ENCODE assay signal across 8 cellular contexts in genomic region chr20:62808211-62808865, GRCh38. TPM values are rescaled to one million over a fixed set of nuclear protein-coding genes. Genes with fewer than 3 reads are reported as not detected.
DNase-seq lines count a peak whose midpoint lies in the region; ATAC-seq and TF ChIP-seq lines count a peak whose summit lies in the region.

No MANE protein-coding gene starts in this region.

- peaks cover 4 to 68% (median 55%) of the 10 kb centered on the region in 9 donors for H3K36me3 ChIP-seq in heart left ventricle
- H3K36me3 ChIP-seq in spleen, result peaks cover 9 to 72% (median 61%) of the 10 kb centered on the region in 6 donors

- DNase-seq in Calu3, result peak; percentile 89
- peak; percentile 63 for DNase-seq in SW480 (ENCODE audit: low spot score)
- DNase-seq in activated naive CD8-positive, alpha-beta T cell treated with anti-CD3 and anti-CD28 coated beads for 36 hours, result peak; percentile 73
- DNase-seq in heart left ventricle, result peak; percentile 62 to 88 (median 67)
- DNase-seq in spleen, result peak; percentile 94
- no peak for DNase-seq in T1000 (lab: John Stamatoyannopoulos, UW)

- CTCF ChIA-PET in Calu3 (lab: Charles Lee), result interaction anchor here (0.6 to 1.4 kb wide), 15 partner anchors 9 to 308 kb away, joined by 3 to 8 read pairs (median 4); partner anchors contain the start of genes COL9A3, MRGBP and TCFL5

- no TSS peak for BruUV-seq in Calu3 (replicated peaks; lab: Mats Ljungman, UMichigan)

- H3K9me3 Mint-ChIP-seq in Calu3 (ENCODE audit: low read depth, unreplicated experiment), result no peaks in the 10 kb centered on the region
- no peaks in the 10 kb centered on the region for H3K9me3 Mint-ChIP-seq in IgD-negative memory B cell
- no peaks in the 10 kb centered on the region for H3K9me3 Mint-ChIP-seq in activated naive CD8-positive, alpha-beta T cell treated with anti-CD3 and anti-CD28 coated beads for 36 hours

- 40 to 46% (median 45%) methylated on average over 21 of the region's 21 CpGs for WGBS in heart left ventricle, 4 donors
- 43 to 51% (median 43%) methylated on average over 21 of the region's 21 CpGs for WGBS in spleen, 5 donors

- intact Hi-C loops in Calu3 (cut with micrococcal nuclease; ENCODE audit: unreplicated experiment), result loop anchor here (1.0 kb wide), 1 partner anchor 140 kb away; no protein-coding TSS in a partner anchor
- intact Hi-C loops in heart left ventricle (cut with DNase I), result loop anchor here in 8 of 10 donors (1.0 to 10.0 kb wide), 8 partner anchors 131 to 504 kb away; partner anchors contain the start of gene ADRM1 (in 1 of the 8)
- intact Hi-C loops in spleen (cut with DNase I; ENCODE audit: low total_unique reads), result no loop called here

- no peak overlapping the region for H3K27ac ChIP-seq in heart left ventricle
- peak overlapping the region in 3 of 8 donors; percentile 96 to 98 (median 97) for H3K27ac ChIP-seq in spleen

- TF ChIP-seq POLR2A in heart left ventricle (IDR thresholded peaks at IDR 0.05) (no peak), spleen (IDR thresholded peaks at IDR 0.05) (no peak)

- peak; percentile 99 for TF ChIP-seq CTCF in Calu3 (IDR thresholded peaks at IDR 0.05; ENCODE audit: unreplicated experiment)
- peak; percentile 91 to 96 (median 94) for TF ChIP-seq CTCF in heart left ventricle (IDR thresholded peaks at IDR 0.05)
- TF ChIP-seq CTCF in spleen (IDR thresholded peaks at IDR 0.05 in 8 of 11, conservative IDR thresholded peaks at IDR 0.05 in 3 of 11), result peak; percentile 78 to 98 (median 93)

- no peaks in the 10 kb centered on the region for H3K27me3 ChIP-seq in heart left ventricle
- no peaks in the 10 kb centered on the region for H3K27me3 ChIP-seq in spleen (replicated peaks in 1 of 7)

- H3K27ac Mint-ChIP-seq in Calu3 (ENCODE audit: unreplicated experiment), result no peak overlapping the region
- peak overlapping the region in 2 of 3 donors; percentile 89 to 93 for H3K27ac Mint-ChIP-seq in IgD-negative memory B cell
- H3K27ac Mint-ChIP-seq in activated naive CD8-positive, alpha-beta T cell treated with anti-CD3 and anti-CD28 coated beads for 36 hours, result no peak overlapping the region

- H3K4me1 Mint-ChIP-seq in Calu3 (ENCODE audit: low read depth, unreplicated experiment), result peaks cover 31% of the 10 kb centered on the region
- peaks cover 12 to 24% (median 16%) of the 10 kb centered on the region in 3 donors for H3K4me1 Mint-ChIP-seq in IgD-negative memory B cell
- H3K4me1 Mint-ChIP-seq in activated naive CD8-positive, alpha-beta T cell treated with anti-CD3 and anti-CD28 coated beads for 36 hours, result peaks cover 28% of the 10 kb centered on the region

- H3K4me3 ChIP-seq in heart left ventricle (no peak overlapping the region), spleen (no peak overlapping the region)

- H3K4me3 Mint-ChIP-seq in Calu3 (ENCODE audit: low read depth, unreplicated experiment), result no peak overlapping the region
- peak overlapping the region; percentile 63 to 75 (median 68) for H3K4me3 Mint-ChIP-seq in IgD-negative memory B cell
- peak overlapping the region; percentile 56 for H3K4me3 Mint-ChIP-seq in activated naive CD8-positive, alpha-beta T cell treated with anti-CD3 and anti-CD28 coated beads for 36 hours

- H3K27me3 Mint-ChIP-seq in Calu3 (ENCODE audit: unreplicated experiment) (no peaks in the 10 kb centered on the region), IgD-negative memory B cell (no peaks in the 10 kb centered on the region)
- no peaks in the 10 kb centered on the region for H3K27me3 Mint-ChIP-seq in activated naive CD8-positive, alpha-beta T cell treated with anti-CD3 and anti-CD28 coated beads for 36 hours

- ATAC-seq in heart left ventricle, result peak; percentile 27 to 67 (median 46)
- no peak for ATAC-seq in HG03159 (IDR thresholded peaks at IDR 0.05; ENCODE audit: unreplicated experiment)

- H3K9me3 ChIP-seq in heart left ventricle (no peaks in the 10 kb centered on the region), spleen (no peaks in the 10 kb centered on the region)

- H3K4me1 ChIP-seq in heart left ventricle (peaks cover 0 to 44% (median 33%) of the 10 kb centered on the region in 12 donors), spleen (peaks cover 20 to 55% (median 41%) of the 10 kb centered on the region in 6 donors)

- H3K36me3 Mint-ChIP-seq in Calu3 (ENCODE audit: insufficient read depth, unreplicated experiment), result peaks cover 85% of the 10 kb centered on the region
- peaks cover 4% of the 10 kb centered on the region for H3K36me3 Mint-ChIP-seq in IgD-negative memory B cell
- H3K36me3 Mint-ChIP-seq in activated naive CD8-positive, alpha-beta T cell treated with anti-CD3 and anti-CD28 coated beads for 36 hours, result peaks cover 18% of the 10 kb centered on the region

RNA-seq across cellular contexts. Expression of gene OGFR, which starts 3.7 kb away (rescaled TPM):
- total RNA-seq in Calu3 (2022) (80.1 and 98.2 TPM in 2 replicates), heart left ventricle (10 to 100 TPM; 14.9 to 46.9 (median 19.2) TPM), spleen (10 to 100 TPM; 69.8 to 91.0 (median 78.2) TPM)
- polyA plus RNA-seq in IgD-negative memory B cell (79.6 TPM), heart left ventricle (10 to 100 TPM; 23.6 to 25.3 TPM), spleen (100 to 1,000 TPM in 1 of 3 donors, 10 to 100 TPM in 2; 46.0 to 127 (median 66.9) TPM)
- 10 to 100 TPM; 66.1 to 69.9 TPM for total RNA-seq in activated naive CD8-positive, alpha-beta T cell treated with anti-CD3 and anti-CD28 coated beads for 36 hours

RNA-seq across cellular contexts. Expression of gene COL9A3, which starts 8.5 kb away (rescaled TPM):
- total RNA-seq in Calu3 (2022) (2.7 TPM in 2 replicates), heart left ventricle (1 to 10 TPM in 8 of 9 donors, under 1 TPM in 1; 0.67 to 6.0 (median 1.9) TPM), spleen (10 to 100 TPM in 3 of 7 donors, 1 to 10 TPM in 4; 1.2 to 16.7 (median 6.8) TPM)
- polyA plus RNA-seq in IgD-negative memory B cell (11.9 TPM), heart left ventricle (1 to 10 TPM; 2.0 to 4.7 TPM), spleen (10 to 100 TPM; 10.9 to 14.7 (median 13.1) TPM)
- total RNA-seq in activated naive CD8-positive, alpha-beta T cell treated with anti-CD3 and anti-CD28 coated beads for 36 hours, result 1 to 10 TPM in 1 of 2 experiments, under 1 TPM in 1; 0.35 to 1.0 TPM

RNA-seq across cellular contexts. Expression of gene MRGBP, which starts 12.1 kb away (rescaled TPM):
- total RNA-seq in Calu3 (2022) (28.9 and 31.8 TPM in 2 replicates), heart left ventricle (10 to 100 TPM in 1 of 9 donors, 1 to 10 TPM in 8; 7.2 to 10.5 (median 8.7) TPM), spleen (10 to 100 TPM in 4 of 7 donors, 1 to 10 TPM in 3; 8.5 to 15.7 (median 12.0) TPM)
- polyA plus RNA-seq in IgD-negative memory B cell (8.3 TPM), heart left ventricle (10 to 100 TPM in 1 of 2 donors, 1 to 10 TPM in 1; 7.1 to 10.2 TPM), spleen (10 to 100 TPM; 10.6 to 13.1 (median 12.6) TPM)
- total RNA-seq in activated naive CD8-positive, alpha-beta T cell treated with anti-CD3 and anti-CD28 coated beads for 36 hours, result 10 to 100 TPM; 19.3 to 19.8 TPM

RNA-seq across cellular contexts. Expression of gene TCFL5, which starts 53.3 kb away (rescaled TPM):
- total RNA-seq in Calu3 (2022), result 18.9 and 22.3 TPM in 2 replicates
- 1.2 TPM for polyA plus RNA-seq in IgD-negative memory B cell
- 1 to 10 TPM; 5.4 to 5.8 TPM for total RNA-seq in activated naive CD8-positive, alpha-beta T cell treated with anti-CD3 and anti-CD28 coated beads for 36 hours
- 1 to 10 TPM; 4.5 to 8.2 (median 6.1) TPM for total RNA-seq in heart left ventricle
- polyA plus RNA-seq in heart left ventricle, result 1 to 10 TPM; 2.5 to 3.7 TPM
- 1 to 10 TPM; 4.1 to 8.8 (median 6.8) TPM for total RNA-seq in spleen
- 1 to 10 TPM; 4.5 to 6.3 (median 5.3) TPM for polyA plus RNA-seq in spleen

Comparison
In these comparisons a context has a peak if more than half of its experiments do, and no peak if none do; other contexts are left out.
1. H3K27ac Mint-ChIP-seq: peak in IgD-negative memory B cell (2 of 3); none in Calu3 (single experiment) and activated naive CD8-positive, alpha-beta T cell treated with anti-CD3 and anti-CD28 coated beads for 36 hours (single experiment).
2. Peak in every context shown above with its lines, with median percentiles within 50 percentile points of each other: CTCF ChIP-seq.